Comparison of ENCODE assay signal across 1 cellular context in genomic region chr15:39657181-39657580, GRCh38.
TF ChIP-seq lines count a peak whose summit lies in the region.

No MANE protein-coding gene starts in this region.

TF ChIP-seq in SK-N-SH, 30 proteins besides CTCF, POLR2A, EP300 and RAD21 (continued from another document):
- no peak for TF ChIP-seq ZBTB33 (IDR thresholded peaks at IDR 0.05; ENCODE audit: borderline replicate concordance, low read depth)
- no peak for TF ChIP-seq FOXM1 (IDR thresholded peaks at IDR 0.05; ENCODE audit: low read depth)
- no peak for TF ChIP-seq TCF12 (IDR thresholded peaks at IDR 0.05)
- no peak for TF ChIP-seq USF1 (IDR thresholded peaks at IDR 0.05; ENCODE audit: borderline replicate concordance, low read depth)
